Comparison of ENCODE assay signal across 8 cellular contexts in the genomic region with DNA sequence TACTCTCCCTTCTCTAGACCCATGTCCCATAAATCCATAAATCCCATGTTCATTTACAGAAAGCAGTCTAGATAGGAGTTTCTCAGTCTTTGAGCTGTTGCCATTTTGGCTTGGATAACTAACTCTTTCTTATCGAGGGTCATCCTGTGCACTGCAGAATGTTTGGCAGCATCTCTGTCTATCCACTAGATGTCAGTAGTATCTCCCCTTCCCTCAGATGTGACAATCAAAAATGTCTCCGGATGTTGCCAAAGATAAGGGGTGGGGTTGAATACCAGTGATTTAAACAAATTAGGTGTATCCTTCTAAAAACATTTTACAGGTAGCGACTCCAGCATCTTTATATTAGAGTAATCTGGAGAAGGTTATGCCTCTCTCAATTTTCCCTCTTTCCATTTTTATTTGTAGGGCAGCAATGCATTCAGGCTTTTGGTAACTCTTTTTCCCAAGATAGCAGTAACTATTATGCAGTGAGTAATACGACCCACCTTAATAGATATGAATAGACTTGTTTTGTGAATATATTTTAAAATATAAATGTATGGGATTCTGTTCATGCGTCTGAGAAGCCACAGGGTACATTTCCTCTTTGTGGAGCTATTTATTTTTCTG.
DNase-seq lines count a peak whose midpoint lies in the region; ATAC-seq lines count a peak whose summit lies in the region.

No MANE protein-coding gene starts in this region.

- ATAC-seq in GM18517 (IDR thresholded peaks at IDR 0.05; ENCODE audit: unreplicated experiment) (peak; percentile 66), HG03103 (IDR thresholded peaks at IDR 0.05; ENCODE audit: low read depth, unreplicated experiment) (peak; percentile 99)

- DNase-seq in AG08396 (ENCODE audit: low spot score) = peak; percentile 5
- peak; percentile 0 for DNase-seq in NCI-H2227 treated with DMSO at 0.1 percent for 48 hours (lab: John Stamatoyannopoulos, UW)
- DNase-seq in astrocyte of the hippocampus (ENCODE audit: low read depth, low spot score) = peak; percentile 5
- peak; percentile 11 for DNase-seq in midbrain (lab: John Stamatoyannopoulos, UW)
- no peak for DNase-seq in NCI-H2196 (lab: John Stamatoyannopoulos, UW; ENCODE audit: unreplicated experiment)
- no peak for DNase-seq in activated CD8-positive, alpha-beta memory T cell treated with anti-CD3 and anti-CD28 coated beads, Interleukin-2, amount 50 U/mL, for 4 hours

Comparison
In these comparisons a context has a peak if more than half of its experiments do, and no peak if none do; other contexts are left out.
1. DNase-seq: peak in AG08396 (single experiment), NCI-H2227 treated with DMSO at 0.1 percent for 48 hours (single experiment), astrocyte of the hippocampus (single experiment) and midbrain (single experiment); none in NCI-H2196 (single experiment) and activated CD8-positive, alpha-beta memory T cell treated with anti-CD3 and anti-CD28 coated beads, Interleukin-2, amount 50 U/mL, for 4 hours (single experiment).